8 cellular contexts compared by ENCODE assay signal in genomic region chr10:102241444-102242117, GRCh38. TPM values are rescaled to one million over a fixed set of nuclear protein-coding genes. Genes with fewer than 3 reads are reported as not detected.
DNase-seq lines count a peak whose midpoint lies in the region; TF ChIP-seq lines count a peak whose summit lies in the region.

Gene PITX3, minus strand, starts transcription at chr10:102241512. Its CDS starts 9,432 bp downstream, at chr10:102232080.

- no peak within 1 kb of the TSS for H4K91ac ChIP-seq in neuronal stem cell (ENCODE audit: low read depth, low read length, poor library complexity)

- H2AFZ ChIP-seq in neuronal stem cell (ENCODE audit: low read length): peak within 1 kb of the TSS; percentile 88

- no peak within 1 kb of the TSS for H2BK120ac ChIP-seq in neuronal stem cell (ENCODE audit: low read depth, low read length)

- WGBS in neuronal stem cell (ENCODE audit: extremely low coverage in 2 of 2, insufficient read length in 2 of 2, insufficient replicate concordance in 1 of 2), 2 donors: no CpG with 5 or more reads among the region's 57 CpGs
- WGBS in stomach, 5 donors: 0 to 4% (median 1%) methylated on average over 30 to 57 of the region's 57 CpGs

- peak within 1 kb of the TSS; percentile 25; the same call in 1 of the 2 replicates for H3K4me3 ChIP-seq in BLaER1
- H3K4me3 ChIP-seq in SJSA1: peak within 1 kb of the TSS; percentile 42
- H3K4me3 ChIP-seq in neuronal stem cell (ENCODE audit: low read length in 2 of 2): peak within 1 kb of the TSS; percentile 54 to 72
- H3K4me3 ChIP-seq in stomach: peak within 1 kb of the TSS; percentile 49 to 69 (median 53)

- peaks cover 11% of the 10 kb centered on the region for H4K20me1 ChIP-seq in BLaER1

- no peak for TF ChIP-seq POLR2A in stomach (IDR thresholded peaks at IDR 0.05)

- no peak for TF ChIP-seq CTCF in stomach (IDR thresholded peaks at IDR 0.05)

- H3K4me2 ChIP-seq in BLaER1 (peak within 1 kb of the TSS; percentile 30; the same call in 1 of the 2 replicates), neuronal stem cell (ENCODE audit: insufficient read depth, low read length, poor library complexity, severe bottlenecking) (peak within 1 kb of the TSS; percentile 90)

- peak within 1 kb of the TSS; percentile 4 for H3K14ac ChIP-seq in neuronal stem cell (ENCODE audit: low read length)

- H3K9me3 ChIP-seq in BLaER1: peaks cover 9% of the 10 kb centered on the region
- no peaks in the 10 kb centered on the region for H3K9me3 ChIP-seq in SJSA1 (replicated peaks)
- peaks cover 0 to 2% of the 10 kb centered on the region in 2 donors for H3K9me3 ChIP-seq in neuronal stem cell (replicated peaks in 1 of 2; ENCODE audit: control insufficient read depth in 2 of 2, insufficient read depth in 1 of 2, low read depth in 1 of 2, low read length in 2 of 2)
- no peaks in the 10 kb centered on the region for H3K9me3 ChIP-seq in stomach

- no peak for TF ChIP-seq EP300 in stomach (IDR thresholded peaks at IDR 0.05)

- peaks cover 2% of the 10 kb centered on the region for H3K79me1 ChIP-seq in neuronal stem cell (ENCODE audit: low read depth, low read length)

- DNase-seq in GM19240 (ENCODE audit: insufficient read length, low spot score) (peak; percentile 90), HS-5 (ENCODE audit: low read depth) (peak; percentile 39), SJSA1 (ENCODE audit: low read depth in 1 of 2, low spot score in 2 of 2) (peak; percentile 90 to 92), foreskin melanocyte (peak; percentile 72), neuronal stem cell (ENCODE audit: low spot score) (peak; percentile 91), stomach (peak; percentile 93)
- DNase-seq in activated naive CD4-positive, alpha-beta T cell (lab: John Stamatoyannopoulos, UW): peak; percentile 57 to 75 (median 64)

- no peak within 1 kb of the TSS for H3K4ac ChIP-seq in neuronal stem cell (ENCODE audit: low read length)

- no peak within 1 kb of the TSS for H2BK12ac ChIP-seq in neuronal stem cell (ENCODE audit: low read length)

- no peak within 1 kb of the TSS for H3K27ac ChIP-seq in BLaER1
- H3K27ac ChIP-seq in SJSA1: no peak within 1 kb of the TSS
- H3K27ac ChIP-seq in neuronal stem cell (replicated peaks; ENCODE audit: low read length): no peak within 1 kb of the TSS
- H3K27ac ChIP-seq in stomach: peak within 1 kb of the TSS in 1 of 5 donors; percentile 43

- no peak within 1 kb of the TSS for H3K9ac ChIP-seq in BLaER1
- H3K9ac ChIP-seq in neuronal stem cell (ENCODE audit: low read depth, low read length, poor library complexity): no peak within 1 kb of the TSS

- H2BK15ac ChIP-seq in neuronal stem cell (ENCODE audit: low read length): no peak within 1 kb of the TSS

- peak within 1 kb of the TSS; percentile 31 for H2AK5ac ChIP-seq in neuronal stem cell (ENCODE audit: low read depth, low read length)

- H3K4me1 ChIP-seq in BLaER1 (peaks cover 18% of the 10 kb centered on the region), SJSA1 (replicated peaks) (peaks cover 22% of the 10 kb centered on the region), neuronal stem cell (ENCODE audit: control insufficient read depth in 2 of 2, insufficient read depth in 1 of 2, low read depth in 1 of 2, low read length in 2 of 2) (peaks cover 17 to 26% of the 10 kb centered on the region in 2 donors), stomach (peaks cover 19 to 42% (median 37%) of the 10 kb centered on the region in 4 donors)

- H3K18ac ChIP-seq in neuronal stem cell (ENCODE audit: low read length): peak within 1 kb of the TSS; percentile 61

- H2BK5ac ChIP-seq in neuronal stem cell (ENCODE audit: low read length): no peak within 1 kb of the TSS

- no peak within 1 kb of the TSS for H4K8ac ChIP-seq in neuronal stem cell (ENCODE audit: low read depth, low read length)

- H3K23ac ChIP-seq in neuronal stem cell (ENCODE audit: low read depth, low read length, poor library complexity): peak within 1 kb of the TSS; percentile 76

- H3K27me3 ChIP-seq in BLaER1 (peaks cover 44% of the 10 kb centered on the region), SJSA1 (replicated peaks) (no peaks in the 10 kb centered on the region; the same call in 1 of the 2 replicates), neuronal stem cell (ENCODE audit: control insufficient read depth in 3 of 3, insufficient read depth in 3 of 3, low read depth in 1 of 3, low read length in 3 of 3) (peaks cover 10 to 55% (median 49%) of the 10 kb centered on the region in 3 experiments), stomach (peaks cover 0 to 27% (median 15%) of the 10 kb centered on the region in 3 donors)

- intact Hi-C loops in stomach (cut with DNase I; ENCODE audit: low total_unique reads): no loop called here

- H3K36me3 ChIP-seq in BLaER1 (no peaks in the 10 kb centered on the region), SJSA1 (no peaks in the 10 kb centered on the region; the same call in 1 of the 2 replicates), neuronal stem cell (replicated peaks in 1 of 2; ENCODE audit: control insufficient read depth in 2 of 2, insufficient read depth in 2 of 2, low read length in 2 of 2) (no peaks in the 10 kb centered on the region), stomach (no peaks in the 10 kb centered on the region)

RNA-seq across cellular contexts. Expression of gene PITX3, which starts in this region (rescaled TPM):
- not detected in 2 replicates for total RNA-seq in SJSA1 (2014; rRNA removed; shearing (Covaris generic))
- 0.10 TPM for polyA plus RNA-seq in neuronal stem cell (2013, experiment 1 of 2)
- 0.08 TPM for polyA plus RNA-seq in neuronal stem cell (2013, experiment 2 of 2)
- total RNA-seq in stomach: not detected
- not detected for polyA plus RNA-seq in stomach

Comparison
In these comparisons a context has a peak if more than half of its experiments do, and no peak if none do; other contexts are left out.
1. Peak in DNase-seq and H3K4me3 ChIP-seq in SJSA1; RNA of the gene not detected or under 1 TPM.
2. Peak in DNase-seq and H3K4me3 ChIP-seq in stomach; RNA of the gene not detected or under 1 TPM.
3. DNase-seq: peak in every context shown above with its lines; median percentile 93 in stomach; 91 in SJSA1; 91 in neuronal stem cell; 90 in GM19240; 72 in foreskin melanocyte; 64 in activated naive CD4-positive, alpha-beta T cell; 39 in HS-5.